18 cellular contexts compared by ENCODE assay signal in genomic region chr13:97537110-97537509, GRCh38.
DNase-seq lines count a peak whose midpoint lies in the region; ATAC-seq, FAIRE-seq and TF ChIP-seq lines count a peak whose summit lies in the region.
"Had no signal": no experiment of that assay in that cellular context is flagged by ENCODE, and none has a peak within 500 bp of the region (broad histone marks: within the 10 kb centered on the region; RNA-seq: fewer than 3 reads in every experiment).

No MANE protein-coding gene starts in this region.

- no peak for FAIRE-seq in small intestine (lab: Jason Lieb, UNC)
- FAIRE-seq: HTR-8/SVneo had no signal

- intact Hi-C loops in left ventricle myocardium inferior (cut with micrococcal nuclease) = no loop called here

- H3K36me3 ChIP-seq in small intestine (ENCODE audit: control insufficient read depth in 2 of 2, insufficient read depth in 2 of 2, low read length in 2 of 2) = no peaks in the 10 kb centered on the region
- no peaks in the 10 kb centered on the region for H3K36me3 ChIP-seq in left ventricle myocardium inferior
- H3K36me3 ChIP-seq: lower lobe of right lung, SJCRH30, uterus had no signal

- H3K27me3 ChIP-seq in small intestine (ENCODE audit: control insufficient read depth in 2 of 2, insufficient read depth in 2 of 2, low read length in 2 of 2) (no peaks in the 10 kb centered on the region), left ventricle myocardium inferior (ENCODE audit: low read depth) (no peaks in the 10 kb centered on the region)
- H3K27me3 ChIP-seq: SJCRH30, uterus had no signal

- H3K27ac ChIP-seq in small intestine (ENCODE audit: low read depth in 1 of 2, low read length in 1 of 2) = no peak overlapping the region
- H3K27ac ChIP-seq in left ventricle myocardium inferior (replicated peaks) = no peak overlapping the region
- H3K27ac ChIP-seq: lower lobe of right lung, SJCRH30, uterus had no signal

- DNase-seq in NAMALWA (ENCODE audit: low spot score) (no peak), NCI-H2171 (lab: John Stamatoyannopoulos, UW) (no peak), small intestine (no peak), left ventricle myocardium inferior (no peak)
- DNase-seq: activated gamma-delta T cell treated with Interleukin-2 at 50 U/mL for 16 hours; DMS79; hypothalamus; lower lobe of right lung; NCI-H69; nucleus accumbens; SJCRH30; stimulated activated CD4-positive, alpha-beta T cell treated with anti-CD3 and anti-CD28 coated beads, Interleukin-12 subunit alpha, Interleukin-12 subunit beta, amount 100 ng/mL, for 4 hours; uterus had no signal

- H3K4me1 ChIP-seq in small intestine (ENCODE audit: control insufficient read depth in 2 of 2, insufficient read depth in 1 of 2, low read depth in 1 of 2, low read length in 1 of 2) = no peaks in the 10 kb centered on the region
- peaks cover 28% of the 10 kb centered on the region for H3K4me1 ChIP-seq in left ventricle myocardium inferior
- H3K4me1 ChIP-seq: lower lobe of right lung, SJCRH30, uterus had no signal

- no peaks in the 10 kb centered on the region for H3K9me3 ChIP-seq in small intestine (ENCODE audit: control insufficient read depth, low read depth)
- no peaks in the 10 kb centered on the region for H3K9me3 ChIP-seq in left ventricle myocardium inferior (replicated peaks)
- H3K9me3 ChIP-seq: lower lobe of right lung, SJCRH30, uterus had no signal

- 85 to 100% (median 89%) methylated on average over 1 of the region's 1 CpG for WGBS in small intestine, 3 donors

- no peak for TF ChIP-seq CTCF in left ventricle myocardium inferior (IDR thresholded peaks at IDR 0.05; ENCODE audit: borderline replicate concordance)

- no peak overlapping the region for H3K4me3 ChIP-seq in small intestine (ENCODE audit: low read depth in 1 of 2, low read length in 2 of 2)
- H3K4me3 ChIP-seq in left ventricle myocardium inferior = no peak overlapping the region
- H3K4me3 ChIP-seq: lower lobe of right lung, SJCRH30, uterus had no signal

- peak; percentile 51 for ATAC-seq in GM18499 (IDR thresholded peaks at IDR 0.05; ENCODE audit: insufficient read depth, unreplicated experiment)
- ATAC-seq in GM19397 (IDR thresholded peaks at IDR 0.05; ENCODE audit: unreplicated experiment) = peak; percentile 81
- peak; percentile 84 for ATAC-seq in HG02678 (IDR thresholded peaks at IDR 0.05; ENCODE audit: unreplicated experiment)
- peak; percentile 67 for ATAC-seq in HG03342 (IDR thresholded peaks at IDR 0.05; ENCODE audit: unreplicated experiment)
- ATAC-seq: lower lobe of right lung had no signal
